Comparison of ENCODE assay signal across 31 cellular contexts in genomic region chr5:1465117-1465516, GRCh38. TPM values are rescaled to one million over a fixed set of nuclear protein-coding genes. Genes with fewer than 3 reads are reported as not detected.
"Had no signal": no experiment of that assay in that cellular context is flagged by ENCODE, and none has a peak within 500 bp of the region (broad histone marks: within the 10 kb centered on the region; RNA-seq: fewer than 3 reads in every experiment).

No MANE protein-coding gene starts in this region.

- H3K27me3 ChIP-seq: ascending aorta, cardiac muscle cell, dorsolateral prefrontal cortex, heart left ventricle, upper lobe of right lung had no signal

- H3K27ac ChIP-seq: ascending aorta, cardiac muscle cell, coronary artery, dorsolateral prefrontal cortex, heart left ventricle, skin epidermis, thoracic aorta, upper lobe of right lung had no signal

- H3K27me3 Mint-ChIP-seq: activated CD4-positive, alpha-beta T cell treated with anti-CD3 and anti-CD28 coated beads for 36 hours; activated naive CD4-positive, alpha-beta T cell treated with anti-CD3 and anti-CD28 coated beads, Interleukin-2, amount 10 ng/mL, durations not matched to agents 7 days and 5 days; activated naive CD8-positive, alpha-beta T cell treated with anti-CD3 and anti-CD28 coated beads, Interleukin-2, amount 10 ng/mL, durations not matched to agents 7 days and 5 days; effector memory CD8-positive, alpha-beta T cell; stimulated activated naive CD8-positive, alpha-beta T cell treated with anti-CD3 and anti-CD28 coated beads, Interleukin-15, Interleukin-2, amounts not matched to agents 100 ng/mL and 50 ng/mL, for 24 hours had no signal

- H3K9me3 Mint-ChIP-seq: brain had no signal

- H3K4me1 ChIP-seq: ascending aorta, heart left ventricle, upper lobe of right lung had no signal

- H3K27ac Mint-ChIP-seq: activated CD4-positive, alpha-beta T cell treated with anti-CD3 and anti-CD28 coated beads for 36 hours; activated naive CD4-positive, alpha-beta T cell treated with anti-CD3 and anti-CD28 coated beads, Interleukin-2, amount 10 ng/mL, durations not matched to agents 7 days and 5 days; activated naive CD8-positive, alpha-beta T cell treated with anti-CD3 and anti-CD28 coated beads, Interleukin-2, amount 10 ng/mL, durations not matched to agents 7 days and 5 days; brain had no signal

- H3K9me3 ChIP-seq: ascending aorta, heart left ventricle, thoracic aorta, upper lobe of right lung had no signal

- H3K4me3 ChIP-seq: ascending aorta, cardiac muscle cell, coronary artery, dorsolateral prefrontal cortex, heart left ventricle, skin epidermis, thoracic aorta, upper lobe of right lung had no signal

- H3K4me3 Mint-ChIP-seq: activated CD4-positive, alpha-beta T cell treated with anti-CD3 and anti-CD28 coated beads for 36 hours; activated naive CD4-positive, alpha-beta T cell treated with anti-CD3 and anti-CD28 coated beads, Interleukin-2, amount 10 ng/mL, durations not matched to agents 7 days and 5 days; activated naive CD8-positive, alpha-beta T cell treated with anti-CD3 and anti-CD28 coated beads, Interleukin-2, amount 10 ng/mL, durations not matched to agents 7 days and 5 days; brain; effector memory CD8-positive, alpha-beta T cell; natural killer cell; stimulated activated naive CD8-positive, alpha-beta T cell treated with anti-CD3 and anti-CD28 coated beads, Interleukin-15, Interleukin-2, amounts not matched to agents 100 ng/mL and 50 ng/mL, for 24 hours; T-helper 2 cell treated with Interferon-gamma antibody and Interleukin-4, amounts not matched to agents 5 μg/mL and 100 μg/mL, for 36 hours had no signal

- DNase-seq: activated CD4-positive, alpha-beta T cell treated with anti-CD3 and anti-CD28 coated beads for 36 hours; activated CD4-positive, CD25-positive, alpha-beta regulatory T cell; activated CD8-positive, alpha-beta memory T cell treated with anti-CD3 and anti-CD28 coated beads for 24 hours; activated gamma-delta T cell; activated naive CD4-positive, alpha-beta T cell treated with anti-CD3 and anti-CD28 coated beads, Interleukin-2, amount 10 ng/mL, durations not matched to agents 7 days and 5 days; activated naive CD8-positive, alpha-beta T cell treated with anti-CD3 and anti-CD28 coated beads, Interleukin-2, amount 10 ng/mL, durations not matched to agents 7 days and 5 days; effector memory CD8-positive, alpha-beta T cell; foreskin fibroblast; hypothalamus; mesenchymal stem cell; natural killer cell; stimulated activated CD4-positive, alpha-beta T cell treated with anti-CD3 and anti-CD28 coated beads, Interleukin-12 subunit alpha, Interleukin-12 subunit beta, amount 100 ng/mL, for 4 hours; stimulated activated CD4-positive, alpha-beta T cell treated with anti-CD3 and anti-CD28 coated beads, Interleukin-4, amount 100 ng/mL, for 1 hour; T-helper 1 cell; upper lobe of right lung had no signal

- H3K4me1 Mint-ChIP-seq: activated naive CD4-positive, alpha-beta T cell treated with anti-CD3 and anti-CD28 coated beads, Interleukin-2, amount 10 ng/mL, durations not matched to agents 7 days and 5 days had no signal

- ATAC-seq: activated CD4-positive, alpha-beta T cell treated with anti-CD3 and anti-CD28 coated beads for 36 hours; effector memory CD8-positive, alpha-beta T cell; esophagus mucosa; heart left ventricle; natural killer cell; sciatic nerve; upper lobe of right lung had no signal

RNA-seq across cellular contexts. Expression of gene SLC6A3, which starts 19.9 kb away (rescaled TPM):
- total RNA-seq: activated CD4-positive, alpha-beta T cell treated with anti-CD3 and anti-CD28 coated beads for 36 hours; ascending aorta; cardiac muscle cell; kidney epithelial cell; lower leg skin; mononuclear cell; natural killer cell; osteocyte; sciatic nerve had no signal
- polyA plus RNA-seq: cardiac muscle cell had no signal
